In the genomic region with DNA sequence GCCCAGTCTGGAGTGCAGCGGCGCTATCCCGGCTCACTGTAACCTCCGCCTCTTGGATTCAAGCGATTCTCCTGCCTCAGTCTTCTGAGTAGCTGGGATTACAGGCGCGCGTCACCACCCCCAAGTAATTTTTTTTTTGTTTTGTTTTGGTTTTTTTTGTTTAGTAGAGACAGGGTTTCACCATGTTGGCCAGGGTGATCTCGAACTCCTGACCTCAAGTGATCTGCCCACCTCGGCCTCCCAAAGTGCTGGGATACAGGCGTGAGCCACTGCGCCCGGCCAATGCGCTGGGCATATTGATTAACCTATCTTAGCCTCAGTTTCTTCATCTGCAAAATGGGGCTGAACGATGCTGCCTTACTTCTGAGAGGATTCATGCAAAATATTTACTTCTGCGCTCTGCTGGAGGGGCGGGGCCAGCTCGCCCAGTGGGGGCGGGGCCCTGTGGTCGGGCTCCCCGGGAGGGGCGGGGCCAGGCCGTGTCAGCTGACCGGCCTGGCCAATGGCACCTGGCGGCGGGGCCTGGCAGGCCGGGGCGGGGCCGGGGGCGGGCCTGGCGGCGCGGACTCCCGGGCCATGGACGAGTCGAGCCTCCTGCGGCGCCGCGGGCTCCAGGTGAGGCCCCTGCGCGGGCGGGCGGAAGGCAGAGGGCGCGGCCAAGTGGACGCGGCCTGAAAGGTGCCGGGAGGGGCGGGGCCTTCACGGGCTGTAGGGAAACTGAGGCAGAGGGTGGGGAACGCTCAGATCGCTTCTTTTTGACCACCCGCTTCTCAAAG, we compare ENCODE assay signal across 8 cellular contexts. TPM values are rescaled to one million over a fixed set of nuclear protein-coding genes. Genes with fewer than 3 reads are reported as not detected.
DNase-seq lines count a peak whose midpoint lies in the region; ATAC-seq and TF ChIP-seq lines count a peak whose summit lies in the region.

TSS of gene MAST3 (plus strand) at position 562 of the 776 bp plus-strand sequence. CDS start at position 577, 15 bp downstream.

- H2AFZ ChIP-seq in smooth muscle cell (ENCODE audit: low read depth) = no peak within 1 kb of the TSS

- intact Hi-C loops in MCF 10A (cut with micrococcal nuclease) = loop anchor here (5.0 kb wide), 1 partner anchor 155 kb away; no protein-coding TSS in a partner anchor

- peak within 1 kb of the TSS; percentile 25; the same call in 1 of the 2 replicates for H3K27ac ChIP-seq in VCaP
- no peak within 1 kb of the TSS for H3K27ac ChIP-seq in smooth muscle cell (ENCODE audit: low read depth)

- no peak for ATAC-seq in GM21367 (IDR thresholded peaks at IDR 0.05; ENCODE audit: unreplicated experiment)

- H3K27me3 ChIP-seq in HAP-1 (ENCODE audit: low read depth) (no peaks in the 10 kb centered on the region), smooth muscle cell (ENCODE audit: low read depth) (peaks cover 20% of the 10 kb centered on the region)

- POLR2A ChIA-PET in MCF 10A (lab: Yijun Ruan, JAX) = interaction anchor here (0.9 to 1.2 kb wide), 2 partner anchors 13 to 127 kb away, joined by 3 to 5 read pairs; no protein-coding TSS in a partner anchor

- peak; percentile 61 for DNase-seq in ELF-1 (ENCODE audit: low read depth, low spot score)
- DNase-seq in HAP-1 (ENCODE audit: low spot score in 2 of 2) = peak; percentile 71 to 93
- peak; percentile 78 for DNase-seq in NCI-H1048 (lab: John Stamatoyannopoulos, UW)
- DNase-seq in MCF 10A (ENCODE audit: unreplicated experiment) = peak; percentile 83
- peak; percentile 99 for DNase-seq in iPS-NIHi11 (ENCODE audit: low spot score)
- peak; percentile 14 for DNase-seq in smooth muscle cell (lab: John Stamatoyannopoulos, UW; ENCODE audit: unreplicated experiment)

- peaks cover 9% of the 10 kb centered on the region for H3K4me1 ChIP-seq in HAP-1
- H3K4me1 ChIP-seq in smooth muscle cell (ENCODE audit: low read depth) = peaks cover 4% of the 10 kb centered on the region

- peaks cover 4% of the 10 kb centered on the region for H3F3A ChIP-seq in smooth muscle cell (ENCODE audit: low read depth)

- no peak within 1 kb of the TSS for H3K9ac ChIP-seq in smooth muscle cell (ENCODE audit: low read depth)

- in situ Hi-C loops in HAP-1 (cut with MboI; ENCODE audit: low sequenced_read_pairs) = no loop called here

- H3K9me3 ChIP-seq in HAP-1 = no peaks in the 10 kb centered on the region
- no peaks in the 10 kb centered on the region for H3K9me3 ChIP-seq in smooth muscle cell (replicated peaks; ENCODE audit: low read depth)

- no peaks in the 10 kb centered on the region for H3K9me3 Mint-ChIP-seq in MCF 10A (ENCODE audit: unreplicated experiment)

- no peaks in the 10 kb centered on the region for H3K79me2 ChIP-seq in smooth muscle cell (ENCODE audit: low read depth)

- CTCF ChIA-PET in MCF 10A (lab: Yijun Ruan, JAX) = interaction anchor here (0.5 to 0.6 kb wide), 2 partner anchors 136 to 424 kb away, joined by 3 to 4 read pairs; no protein-coding TSS in a partner anchor

- peak within 1 kb of the TSS; percentile 84 for H3K4me2 ChIP-seq in smooth muscle cell

- no peaks in the 10 kb centered on the region for H4K20me1 ChIP-seq in smooth muscle cell (ENCODE audit: low read depth)

- H3K4me3 Mint-ChIP-seq in MCF 10A (ENCODE audit: unreplicated experiment) = peak within 1 kb of the TSS; percentile 63

- H3K27me3 Mint-ChIP-seq in MCF 10A (ENCODE audit: insufficient read depth, unreplicated experiment) = no peaks in the 10 kb centered on the region

- WGBS in smooth muscle cell (ENCODE audit: low lambda C conversion rate) = 55% methylated on average over 24 of the region's 54 CpGs

- no peak for TF ChIP-seq CTCF in VCaP (conservative IDR thresholded peaks at IDR 0.05)
- no peak for TF ChIP-seq CTCF in MCF 10A (IDR thresholded peaks at IDR 0.05; ENCODE audit: unreplicated experiment)
- no peak for TF ChIP-seq CTCF in smooth muscle cell (IDR thresholded peaks at IDR 0.05; ENCODE audit: borderline replicate concordance, insufficient read depth, poor library complexity, severe bottlenecking)

- H3K4me1 Mint-ChIP-seq in MCF 10A (ENCODE audit: insufficient read depth, unreplicated experiment) = peaks cover 6% of the 10 kb centered on the region

- H3K36me3 ChIP-seq in HAP-1 (replicated peaks) (no peaks in the 10 kb centered on the region), smooth muscle cell (ENCODE audit: low read depth) (no peaks in the 10 kb centered on the region)

- no peak within 1 kb of the TSS for H3K27ac Mint-ChIP-seq in MCF 10A (ENCODE audit: low read depth, unreplicated experiment)

- H3K4me3 ChIP-seq in HAP-1 (peak within 1 kb of the TSS; percentile 43), smooth muscle cell (peak within 1 kb of the TSS; percentile 42)

- no peaks in the 10 kb centered on the region for H3K36me3 Mint-ChIP-seq in MCF 10A (ENCODE audit: insufficient read depth, unreplicated experiment)

- no TSS peak for BruUV-seq in MCF 10A (replicated peaks; lab: Mats Ljungman, UMichigan)

RNA-seq across cellular contexts. Expression of gene MAST3, which starts in this region (rescaled TPM):
- total RNA-seq in MCF 10A (2022) (4.1 and 5.9 TPM in 2 replicates), smooth muscle cell (3.6 and 4.3 TPM in 2 replicates)
- 4.3 and 10.3 TPM in 2 replicates for polyA plus RNA-seq in smooth muscle cell

Comparison
In these comparisons a context has a peak if more than half of its experiments do, and no peak if none do; other contexts are left out.
1. DNase-seq: peak in every context shown above with its lines; median percentile 99 in iPS-NIHi11; 83 in MCF 10A; 82 in HAP-1; 78 in NCI-H1048; 61 in ELF-1; 14 in smooth muscle cell.